Comparison of ENCODE assay signal across 33 cellular contexts in the genomic region with DNA sequence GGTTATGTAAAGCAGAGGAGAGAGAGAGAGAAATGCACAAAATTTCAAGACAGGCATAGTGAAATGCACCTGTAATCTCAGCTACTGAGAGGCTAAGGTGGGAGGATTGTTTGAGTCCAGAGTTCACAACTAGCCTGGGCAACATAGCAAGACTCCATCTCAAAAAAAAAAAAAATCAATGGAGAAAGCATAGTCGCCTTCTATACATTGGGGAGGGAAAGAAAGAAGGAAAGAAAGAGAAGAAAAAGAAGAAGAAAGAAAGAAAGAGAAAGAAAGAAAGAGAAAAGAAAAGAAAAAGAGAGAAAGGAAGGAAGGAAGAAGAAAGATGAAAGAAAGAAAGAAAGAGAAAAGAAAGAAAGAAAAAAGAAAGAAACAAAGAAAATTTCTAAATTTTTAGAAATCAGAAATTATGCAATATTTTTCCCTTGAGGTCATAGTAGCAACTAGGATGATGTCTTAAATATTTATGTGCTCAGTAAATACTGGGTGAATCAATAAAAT. TPM values are rescaled to one million over a fixed set of nuclear protein-coding genes. Genes with fewer than 3 reads are reported as not detected.
"Had no signal": no experiment of that assay in that cellular context is flagged by ENCODE, and none has a peak within 500 bp of the region (broad histone marks: within the 10 kb centered on the region; RNA-seq: fewer than 3 reads in every experiment).

No MANE protein-coding gene starts in this region.

- ATAC-seq: activated CD4-positive, CD25-positive, alpha-beta regulatory T cell treated with anti-CD3 and anti-CD28 coated beads, Interleukin-2, amount 50 U/mL, for 24 hours; PC-3 had no signal

- DNase-seq: activated CD4-positive, alpha-beta memory T cell treated with anti-CD3 and anti-CD28 coated beads, Interleukin-2, amount 10 ng/mL, durations not matched to agents 7 days and 5 days; activated CD4-positive, alpha-beta T cell treated with anti-CD3 and anti-CD28 coated beads for 4 hours; activated gamma-delta T cell; activated naive CD4-positive, alpha-beta T cell treated with Interleukin-2 at 50 U/mL for 16 hours; activated naive CD8-positive, alpha-beta T cell treated with anti-CD3 and anti-CD28 coated beads, Interleukin-2, amount 10 ng/mL, durations not matched to agents 7 days and 5 days; activated T-cell treated with anti-CD3 and anti-CD28 coated beads, Interleukin-2, amount 50 U/mL, for 24 hours; amygdala; MG63; MV-4-11; NCI-H1092; NCI-H1436 treated with DMSO at 0.1 percent for 48 hours; NCI-H1694 treated with DMSO at 0.1 percent for 48 hours; NCI-H2029 treated with DMSO at 0.1 percent for 48 hours; NCI-H2107; NCI-H2171; NCI-H510A; NCI-H526; NCI-H748 treated with DMSO at 0.1 percent for 48 hours; NK-92 treated with Interleukin-12 subunit alpha and Interleukin-12 subunit beta, amount 100 ng/mL, for 24 hours; PC-3; Peyer's patch; RPMI8226; SHP77 treated with DMSO at 0.1 percent for 48 hours; SK-N-SH had no signal

- H3K9ac ChIP-seq: SK-N-SH had no signal

- H3K36me3 ChIP-seq: ascending aorta, cardiac muscle cell, MG63, Peyer's patch, SJSA1 had no signal

- H3K4me2 ChIP-seq: SK-N-SH had no signal

- H3K9me3 ChIP-seq: ascending aorta, MG63, Peyer's patch, SJSA1, SK-N-SH had no signal

- H3K27me3 Mint-ChIP-seq: activated CD4-positive, alpha-beta memory T cell treated with anti-CD3 and anti-CD28 coated beads, Interleukin-2, amount 10 ng/mL, durations not matched to agents 7 days and 5 days; activated naive CD8-positive, alpha-beta T cell treated with anti-CD3 and anti-CD28 coated beads, Interleukin-2, amount 10 ng/mL, durations not matched to agents 7 days and 5 days had no signal

- H3K9me2 ChIP-seq: SK-N-SH had no signal

- H3K27me3 ChIP-seq: ascending aorta, cardiac muscle cell, MG63, Peyer's patch, SJSA1 had no signal

- H3K4me3 ChIP-seq: ascending aorta, cardiac muscle cell, MG63, Peyer's patch, SJSA1 had no signal

- H3K4me3 Mint-ChIP-seq: activated CD4-positive, alpha-beta memory T cell treated with anti-CD3 and anti-CD28 coated beads, Interleukin-2, amount 10 ng/mL, durations not matched to agents 7 days and 5 days; activated naive CD4-positive, alpha-beta T cell treated with anti-CD3 and anti-CD28 coated beads, Interleukin-2, amount 50 U/mL, for 24 hours; activated naive CD8-positive, alpha-beta T cell treated with anti-CD3 and anti-CD28 coated beads, Interleukin-2, amount 10 ng/mL, durations not matched to agents 7 days and 5 days; activated T-cell treated with anti-CD3 and anti-CD28 coated beads, Interleukin-2, amount 50 U/mL, for 24 hours; T-helper 1 cell treated with Interleukin-12 subunit alpha and Interleukin-12 subunit beta and Interleukin-4 antibody, amounts not matched to agents 30 μg/mL and 1 μg/mL, for 36 hours; T-helper 2 cell treated with Interferon-gamma antibody and Interleukin-4, amounts not matched to agents 5 μg/mL and 100 μg/mL, for 36 hours had no signal

- H3K27ac ChIP-seq: ascending aorta, cardiac muscle cell, Peyer's patch, SJSA1 had no signal

- H3K9me3 Mint-ChIP-seq: activated CD4-positive, alpha-beta memory T cell treated with anti-CD3 and anti-CD28 coated beads, Interleukin-2, amount 10 ng/mL, durations not matched to agents 7 days and 5 days; activated naive CD4-positive, alpha-beta T cell treated with anti-CD3 and anti-CD28 coated beads, Interleukin-2, amount 50 U/mL, for 24 hours; activated naive CD8-positive, alpha-beta T cell treated with anti-CD3 and anti-CD28 coated beads, Interleukin-2, amount 10 ng/mL, durations not matched to agents 7 days and 5 days; activated T-helper 2 cell treated with anti-CD3 and anti-CD28 coated beads, Interferon-gamma antibody, Interleukin-2, Interleukin-4, amounts not matched to agents 10 μg/mL and 5 μg/mL and 100 μg/mL, durations not matched to agents 14 hours and 24 hours and 36 hours; T-helper 1 cell treated with Interleukin-12 subunit alpha and Interleukin-12 subunit beta and Interleukin-4 antibody, amounts not matched to agents 30 μg/mL and 1 μg/mL, for 36 hours; T-helper 2 cell treated with Interferon-gamma antibody and Interleukin-4, amounts not matched to agents 5 μg/mL and 100 μg/mL, for 36 hours had no signal

- FAIRE-seq: TTC549 had no signal

- H3K4me1 ChIP-seq: ascending aorta, Peyer's patch, SJSA1 had no signal

- H3K4me1 Mint-ChIP-seq: activated CD4-positive, alpha-beta memory T cell treated with anti-CD3 and anti-CD28 coated beads, Interleukin-2, amount 10 ng/mL, durations not matched to agents 7 days and 5 days; activated naive CD4-positive, alpha-beta T cell treated with anti-CD3 and anti-CD28 coated beads, Interleukin-2, amount 50 U/mL, for 24 hours; activated naive CD8-positive, alpha-beta T cell treated with anti-CD3 and anti-CD28 coated beads, Interleukin-2, amount 10 ng/mL, durations not matched to agents 7 days and 5 days had no signal

- H3K27ac Mint-ChIP-seq: activated CD4-positive, alpha-beta memory T cell treated with anti-CD3 and anti-CD28 coated beads, Interleukin-2, amount 10 ng/mL, durations not matched to agents 7 days and 5 days; activated naive CD4-positive, alpha-beta T cell treated with anti-CD3 and anti-CD28 coated beads, Interleukin-2, amount 50 U/mL, for 24 hours; activated naive CD8-positive, alpha-beta T cell treated with anti-CD3 and anti-CD28 coated beads, Interleukin-2, amount 10 ng/mL, durations not matched to agents 7 days and 5 days; activated T-cell treated with anti-CD3 and anti-CD28 coated beads, Interleukin-2, amount 50 U/mL, for 24 hours; activated T-helper 2 cell treated with anti-CD3 and anti-CD28 coated beads, Interferon-gamma antibody, Interleukin-2, Interleukin-4, amounts not matched to agents 10 μg/mL and 5 μg/mL and 100 μg/mL, durations not matched to agents 14 hours and 24 hours and 36 hours; T-helper 1 cell treated with Interleukin-12 subunit alpha and Interleukin-12 subunit beta and Interleukin-4 antibody, amounts not matched to agents 30 μg/mL and 1 μg/mL, for 36 hours; T-helper 2 cell treated with Interferon-gamma antibody and Interleukin-4, amounts not matched to agents 5 μg/mL and 100 μg/mL, for 36 hours had no signal

- H3K36me3 Mint-ChIP-seq: activated naive CD4-positive, alpha-beta T cell treated with anti-CD3 and anti-CD28 coated beads, Interleukin-2, amount 50 U/mL, for 24 hours; activated naive CD8-positive, alpha-beta T cell treated with anti-CD3 and anti-CD28 coated beads, Interleukin-2, amount 10 ng/mL, durations not matched to agents 7 days and 5 days had no signal

RNA-seq across cellular contexts. Expression of a gene that starts 53.4 kb away (rescaled TPM):
- total RNA-seq: activated CD4-positive, alpha-beta memory T cell treated with anti-CD3 and anti-CD28 coated beads, Interleukin-2, amount 10 ng/mL, durations not matched to agents 7 days and 5 days; activated naive CD8-positive, alpha-beta T cell treated with anti-CD3 and anti-CD28 coated beads, Interleukin-2, amount 10 ng/mL, durations not matched to agents 7 days and 5 days; activated T-helper 2 cell treated with anti-CD3 and anti-CD28 coated beads, Interferon-gamma antibody, Interleukin-2, Interleukin-4, amounts not matched to agents 10 μg/mL and 5 μg/mL and 100 μg/mL, durations not matched to agents 14 hours and 24 hours and 36 hours; PC-3 had no signal
